In the genomic region with DNA sequence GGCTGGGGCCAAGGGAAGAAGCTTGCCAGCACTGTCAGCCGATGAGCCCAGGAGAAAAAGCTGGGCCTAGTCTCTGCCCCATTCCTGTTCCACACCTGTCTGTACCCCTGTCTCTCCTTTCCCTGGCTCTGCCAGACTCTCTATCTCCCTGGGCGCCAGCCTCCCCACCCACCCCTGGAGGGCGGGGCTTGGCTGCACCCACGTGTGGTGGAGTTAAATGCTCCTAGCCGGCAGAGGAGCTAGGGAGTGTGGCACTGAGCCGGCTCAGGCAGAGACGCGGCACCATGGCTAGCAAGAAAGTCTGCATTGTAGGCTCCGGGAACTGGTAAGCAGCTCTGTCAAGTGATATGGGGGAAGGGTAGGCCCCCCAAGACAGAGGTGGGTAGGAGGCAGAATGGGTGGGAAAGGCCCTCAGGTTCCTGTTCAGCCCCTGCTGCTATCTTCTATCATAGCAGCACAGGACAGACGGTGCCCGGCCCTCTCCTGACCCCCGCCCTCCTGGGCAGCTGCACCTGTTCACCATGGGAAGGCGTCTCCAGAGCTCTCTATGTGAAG, we compare ENCODE assay signal across 10 cellular contexts. TPM values are rescaled to one million over a fixed set of nuclear protein-coding genes. Genes with fewer than 3 reads are reported as not detected.
DNase-seq lines count a peak whose midpoint lies in the region; ATAC-seq and TF ChIP-seq lines count a peak whose summit lies in the region.
"Had no signal": no experiment of that assay in that cellular context is flagged by ENCODE, and none has a peak within 500 bp of the region (broad histone marks: within the 10 kb centered on the region; RNA-seq: fewer than 3 reads in every experiment).

A gene (plus strand): TSS at position 242 of the 555 bp plus-strand sequence. CDS start 43 bp downstream, at position 285.

- H3K36me3 ChIP-seq in right lobe of liver (peaks cover 0 to 21% (median 12%) of the 10 kb centered on the region in 4 donors), subcutaneous abdominal adipose tissue (ENCODE audit: control insufficient read depth in 5 of 5, insufficient read depth in 5 of 5, low read length in 5 of 5) (peaks cover 0 to 51% (median 40%) of the 10 kb centered on the region in 5 donors)

- H3K27ac ChIP-seq in right lobe of liver (peak within 1 kb of the TSS in 2 of 3 donors; percentile 87 to 90), subcutaneous abdominal adipose tissue (ENCODE audit: low read depth, low read length) (peak within 1 kb of the TSS; percentile 92)
- H3K27ac ChIP-seq: PC-9 had no signal

- intact Hi-C loops in right lobe of liver (cut with DNase I) = no loop called here

- TF ChIP-seq POLR2A in right lobe of liver (IDR thresholded peaks at IDR 0.05) = peak; percentile 97

- TF ChIP-seq CTCF in choroid plexus epithelial cell (conservative IDR thresholded peaks at IDR 0.05; ENCODE audit: low read depth, low read length) (no peak), right lobe of liver (IDR thresholded peaks at IDR 0.05) (no peak)

- peaks cover 0 to 53% (median 25%) of the 10 kb centered on the region in 4 donors for H3K4me1 ChIP-seq in right lobe of liver
- H3K4me1 ChIP-seq in subcutaneous abdominal adipose tissue (ENCODE audit: control insufficient read depth in 5 of 5, insufficient read depth in 5 of 5, low read length in 5 of 5) = peaks cover 26 to 77% (median 71%) of the 10 kb centered on the region in 5 donors

- WGBS in right lobe of liver (ENCODE audit: insufficient coverage, low coverage, low lambda C conversion rate, missing lambda C conversion rate) = 17% methylated on average over 7 of the region's 13 CpGs

- H3K9ac ChIP-seq in subcutaneous abdominal adipose tissue (ENCODE audit: low read length in 5 of 5) = peak within 1 kb of the TSS; percentile 76 to 100 (median 79)

- ATAC-seq in right lobe of liver (peak; percentile 79 to 87 (median 83)), GM21619 (IDR thresholded peaks at IDR 0.05; ENCODE audit: unreplicated experiment) (no peak), HG03159 (IDR thresholded peaks at IDR 0.05; ENCODE audit: unreplicated experiment) (no peak)

- H3K4me3 ChIP-seq in choroid plexus epithelial cell (ENCODE audit: low read depth, low read length) (no peak within 1 kb of the TSS), right lobe of liver (peak within 1 kb of the TSS; percentile 39 to 63 (median 60)), subcutaneous abdominal adipose tissue (ENCODE audit: low read depth in 1 of 5, low read length in 5 of 5) (peak within 1 kb of the TSS; percentile 64 to 97 (median 77))
- H3K4me3 ChIP-seq: PC-9 had no signal

- DNase-seq in NCI-H82 (lab: John Stamatoyannopoulos, UW) = peak; percentile 92
- no peak for DNase-seq in NCI-H82 treated with DMSO at 0.1 percent for 48 hours (lab: John Stamatoyannopoulos, UW; ENCODE audit: unreplicated experiment)
- DNase-seq in NCI-H526 (lab: John Stamatoyannopoulos, UW) = peak; percentile 49 to 88
- peak; percentile 61 for DNase-seq in choroid plexus epithelial cell (ENCODE audit: low read depth)
- peak; percentile 87 to 95 (median 94) for DNase-seq in right lobe of liver
- DNase-seq: naive B cell had no signal

- H3K27me3 ChIP-seq in right lobe of liver (no peaks in the 10 kb centered on the region), subcutaneous abdominal adipose tissue (ENCODE audit: control insufficient read depth in 5 of 5, insufficient read depth in 4 of 5, low read length in 5 of 5) (peaks cover 0 to 5% (median 0%) of the 10 kb centered on the region in 5 donors)

- no peaks in the 10 kb centered on the region for H3K9me3 ChIP-seq in right lobe of liver
- H3K9me3 ChIP-seq in subcutaneous abdominal adipose tissue (ENCODE audit: control insufficient read depth in 5 of 5, low read length in 5 of 5) = peaks cover 0 to 3% (median 0%) of the 10 kb centered on the region in 5 donors

RNA-seq across cellular contexts. Expression of the gene that starts here (rescaled TPM):
- 100 to 1,000 TPM in 3 of 6 experiments, 10 to 100 TPM in 3; 43.6 to 210 (median 110) TPM for total RNA-seq in right lobe of liver

Comparison
In these comparisons a context has a peak if more than half of its experiments do, and no peak if none do; other contexts are left out.
1. ATAC-seq: peak in right lobe of liver (4 of 4); none in GM21619 (single experiment) and HG03159 (single experiment).